8 cellular contexts compared by ENCODE assay signal in genomic region chr13:44969858-44970484, GRCh38. TPM values are rescaled to one million over a fixed set of nuclear protein-coding genes. Genes with fewer than 3 reads are reported as not detected.
DNase-seq lines count a peak whose midpoint lies in the region; ATAC-seq, FAIRE-seq and TF ChIP-seq lines count a peak whose summit lies in the region.

No MANE protein-coding gene starts in this region.

- H3K27ac Mint-ChIP-seq in activated naive CD4-positive, alpha-beta T cell treated with anti-CD3 and anti-CD28 coated beads, Interleukin-2, amount 10 ng/mL, durations not matched to agents 7 days and 5 days = no peak overlapping the region

- peaks cover 15% of the 10 kb centered on the region for H3K36me3 Mint-ChIP-seq in activated naive CD4-positive, alpha-beta T cell treated with anti-CD3 and anti-CD28 coated beads, Interleukin-2, amount 10 ng/mL, durations not matched to agents 7 days and 5 days

- H3K27me3 ChIP-seq in liver (ENCODE audit: control insufficient read depth in 4 of 4, insufficient read depth in 4 of 4, low read length in 3 of 4) = no peaks in the 10 kb centered on the region

- 51% methylated on average over 2 of the region's 2 CpGs for WGBS in liver

- no peak overlapping the region for H3K9ac ChIP-seq in liver (ENCODE audit: low read depth in 1 of 2, low read length in 2 of 2)

- no peak for ATAC-seq in HG03039 (IDR thresholded peaks at IDR 0.05; ENCODE audit: unreplicated experiment)

- H3K4me1 ChIP-seq in liver (ENCODE audit: control insufficient read depth in 4 of 4, insufficient read depth in 4 of 4, low read length in 3 of 4) = peaks cover 0 to 3% (median 0%) of the 10 kb centered on the region in 4 donors

- TF ChIP-seq CTCF in AG09309 (IDR thresholded peaks at IDR 0.05; ENCODE audit: control insufficient read depth, insufficient read depth, low read depth, low read length, missing control alignments) = peak; percentile 69
- TF ChIP-seq CTCF in choroid plexus epithelial cell (conservative IDR thresholded peaks at IDR 0.05; ENCODE audit: low read depth, low read length) = peak; percentile 69
- TF ChIP-seq CTCF in liver (IDR thresholded peaks at IDR 0.05; ENCODE audit: low read depth, low read length, missing input control) = peak; percentile 79

- DNase-seq in AG09309 (ENCODE audit: low read depth) (peak; percentile 23), GM18507 (ENCODE audit: extremely low spot score, insufficient read length, low read depth) (no peak), NCI-H526 (lab: John Stamatoyannopoulos, UW) (peak; percentile 13 to 60), choroid plexus epithelial cell (ENCODE audit: low read depth) (peak; percentile 77), GM19238 (ENCODE audit: insufficient read length, low spot score) (no peak)
- DNase-seq in activated naive CD4-positive, alpha-beta T cell treated with anti-CD3 and anti-CD28 coated beads, Interleukin-2, amount 10 ng/mL, durations not matched to agents 7 days and 5 days = no peak

- no peaks in the 10 kb centered on the region for H3K9me3 ChIP-seq in liver (ENCODE audit: control insufficient read depth in 4 of 4, low read length in 3 of 4)

- H3K4me3 ChIP-seq in AG09309 (ENCODE audit: control insufficient read depth, low read depth, low read length) (no peak overlapping the region), choroid plexus epithelial cell (ENCODE audit: low read depth, low read length) (no peak overlapping the region), liver (ENCODE audit: low read depth in 1 of 3, low read length in 3 of 3) (no peak overlapping the region)

- H3K27me3 Mint-ChIP-seq in activated naive CD4-positive, alpha-beta T cell treated with anti-CD3 and anti-CD28 coated beads, Interleukin-2, amount 10 ng/mL, durations not matched to agents 7 days and 5 days = no peaks in the 10 kb centered on the region

- CTCF ChIA-PET in activated naive CD4-positive, alpha-beta T cell treated with anti-CD3 and anti-CD28 coated beads, Interleukin-2, amount 10 ng/mL, durations not matched to agents 7 days and 5 days (lab: Charles Lee) = interaction anchor here (1.0 to 3.0 kb wide), 7 partner anchors 8 to 486 kb away, joined by 3 to 31 read pairs (median 3); no protein-coding TSS in a partner anchor

- H3K4me1 Mint-ChIP-seq in activated naive CD4-positive, alpha-beta T cell treated with anti-CD3 and anti-CD28 coated beads, Interleukin-2, amount 10 ng/mL, durations not matched to agents 7 days and 5 days = peaks cover 2% of the 10 kb centered on the region

- H3K36me3 ChIP-seq in liver (ENCODE audit: control insufficient read depth in 4 of 4, insufficient read depth in 3 of 4, low read depth in 1 of 4, low read length in 3 of 4) = peaks cover 1 to 10% (median 5%) of the 10 kb centered on the region in 4 donors

- H3K4me3 Mint-ChIP-seq in activated naive CD4-positive, alpha-beta T cell treated with anti-CD3 and anti-CD28 coated beads, Interleukin-2, amount 10 ng/mL, durations not matched to agents 7 days and 5 days = no peak overlapping the region

- TF ChIP-seq RAD21 in liver (IDR thresholded peaks at IDR 0.05) = peak; percentile 92 to 93

- peak; percentile 73 for FAIRE-seq in GM18507 (lab: Jason Lieb, UNC)

- H3K27ac ChIP-seq in liver (ENCODE audit: low read depth in 1 of 2, low read length in 2 of 2) = no peak overlapping the region

- H3K9me3 Mint-ChIP-seq in activated naive CD4-positive, alpha-beta T cell treated with anti-CD3 and anti-CD28 coated beads, Interleukin-2, amount 10 ng/mL, durations not matched to agents 7 days and 5 days = no peaks in the 10 kb centered on the region

TF ChIP-seq in liver, 16 proteins besides CTCF, POLR2A, EP300 and RAD21:
- no peak for TF ChIP-seq TAF1 (conservative IDR thresholded peaks at IDR 0.05)
- TF ChIP-seq, protein P1, sequence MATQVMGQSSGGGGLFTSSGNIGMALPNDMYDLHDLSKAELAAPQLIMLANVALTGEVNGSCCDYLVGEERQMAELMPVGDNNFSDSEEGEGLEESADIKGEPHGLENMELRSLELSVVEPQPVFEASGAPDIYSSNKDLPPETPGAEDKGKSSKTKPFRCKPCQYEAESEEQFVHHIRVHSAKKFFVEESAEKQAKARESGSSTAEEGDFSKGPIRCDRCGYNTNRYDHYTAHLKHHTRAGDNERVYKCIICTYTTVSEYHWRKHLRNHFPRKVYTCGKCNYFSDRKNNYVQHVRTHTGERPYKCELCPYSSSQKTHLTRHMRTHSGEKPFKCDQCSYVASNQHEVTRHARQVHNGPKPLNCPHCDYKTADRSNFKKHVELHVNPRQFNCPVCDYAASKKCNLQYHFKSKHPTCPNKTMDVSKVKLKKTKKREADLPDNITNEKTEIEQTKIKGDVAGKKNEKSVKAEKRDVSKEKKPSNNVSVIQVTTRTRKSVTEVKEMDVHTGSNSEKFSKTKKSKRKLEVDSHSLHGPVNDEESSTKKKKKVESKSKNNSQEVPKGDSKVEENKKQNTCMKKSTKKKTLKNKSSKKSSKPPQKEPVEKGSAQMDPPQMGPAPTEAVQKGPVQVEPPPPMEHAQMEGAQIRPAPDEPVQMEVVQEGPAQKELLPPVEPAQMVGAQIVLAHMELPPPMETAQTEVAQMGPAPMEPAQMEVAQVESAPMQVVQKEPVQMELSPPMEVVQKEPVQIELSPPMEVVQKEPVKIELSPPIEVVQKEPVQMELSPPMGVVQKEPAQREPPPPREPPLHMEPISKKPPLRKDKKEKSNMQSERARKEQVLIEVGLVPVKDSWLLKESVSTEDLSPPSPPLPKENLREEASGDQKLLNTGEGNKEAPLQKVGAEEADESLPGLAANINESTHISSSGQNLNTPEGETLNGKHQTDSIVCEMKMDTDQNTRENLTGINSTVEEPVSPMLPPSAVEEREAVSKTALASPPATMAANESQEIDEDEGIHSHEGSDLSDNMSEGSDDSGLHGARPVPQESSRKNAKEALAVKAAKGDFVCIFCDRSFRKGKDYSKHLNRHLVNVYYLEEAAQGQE (IDR thresholded peaks at IDR 0.05) = no peak
- no peak for TF ChIP-seq EGR1 (IDR thresholded peaks at IDR 0.05; ENCODE audit: low read depth in 2 of 2)
- TF ChIP-seq JUND (IDR thresholded peaks at IDR 0.05) = no peak
- no peak for TF ChIP-seq GABPA (IDR thresholded peaks at IDR 0.05 in 1 of 2, conservative IDR thresholded peaks at IDR 0.05 in 1 of 2)
- no peak for TF ChIP-seq FOXA2 (IDR thresholded peaks at IDR 0.05)
- no peak for TF ChIP-seq HNF4A (conservative IDR thresholded peaks at IDR 0.05)
- TF ChIP-seq, protein P2, sequence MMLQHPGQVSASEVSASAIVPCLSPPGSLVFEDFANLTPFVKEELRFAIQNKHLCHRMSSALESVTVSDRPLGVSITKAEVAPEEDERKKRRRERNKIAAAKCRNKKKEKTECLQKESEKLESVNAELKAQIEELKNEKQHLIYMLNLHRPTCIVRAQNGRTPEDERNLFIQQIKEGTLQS (IDR thresholded peaks at IDR 0.05) = no peak
- no peak for TF ChIP-seq NR2F2 (IDR thresholded peaks at IDR 0.05)
- no peak for TF ChIP-seq FOXA1 (IDR thresholded peaks at IDR 0.05)
- TF ChIP-seq SP1 (IDR thresholded peaks at IDR 0.05) = no peak
- TF ChIP-seq HNF4G (IDR thresholded peaks at IDR 0.05) = no peak
- TF ChIP-seq, protein P3, sequence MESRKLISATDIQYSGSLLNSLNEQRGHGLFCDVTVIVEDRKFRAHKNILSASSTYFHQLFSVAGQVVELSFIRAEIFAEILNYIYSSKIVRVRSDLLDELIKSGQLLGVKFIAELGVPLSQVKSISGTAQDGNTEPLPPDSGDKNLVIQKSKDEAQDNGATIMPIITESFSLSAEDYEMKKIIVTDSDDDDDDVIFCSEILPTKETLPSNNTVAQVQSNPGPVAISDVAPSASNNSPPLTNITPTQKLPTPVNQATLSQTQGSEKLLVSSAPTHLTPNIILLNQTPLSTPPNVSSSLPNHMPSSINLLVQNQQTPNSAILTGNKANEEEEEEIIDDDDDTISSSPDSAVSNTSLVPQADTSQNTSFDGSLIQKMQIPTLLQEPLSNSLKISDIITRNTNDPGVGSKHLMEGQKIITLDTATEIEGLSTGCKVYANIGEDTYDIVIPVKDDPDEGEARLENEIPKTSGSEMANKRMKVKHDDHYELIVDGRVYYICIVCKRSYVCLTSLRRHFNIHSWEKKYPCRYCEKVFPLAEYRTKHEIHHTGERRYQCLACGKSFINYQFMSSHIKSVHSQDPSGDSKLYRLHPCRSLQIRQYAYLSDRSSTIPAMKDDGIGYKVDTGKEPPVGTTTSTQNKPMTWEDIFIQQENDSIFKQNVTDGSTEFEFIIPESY (IDR thresholded peaks at IDR 0.05) = no peak

RNA-seq across cellular contexts. Expression of gene NUFIP1, which starts 19.3 kb away (rescaled TPM):
- 1 to 10 TPM in 1 of 2 donors, under 1 TPM in 1; 0.92 to 1.9 TPM for total RNA-seq in liver
- 1 to 10 TPM; 1.5 to 2.0 TPM for polyA plus RNA-seq in liver

RNA-seq across cellular contexts. Expression of gene GPALPP1, which starts 19.4 kb away (rescaled TPM):
- 10 to 100 TPM; 12.6 to 15.7 TPM for total RNA-seq in liver
- 1 to 10 TPM; 4.7 to 7.4 TPM for polyA plus RNA-seq in liver

Comparison
In these comparisons a context has a peak if more than half of its experiments do, and no peak if none do; other contexts are left out.
1. DNase-seq: peak in AG09309 (single experiment), NCI-H526 (2 of 2) and choroid plexus epithelial cell (single experiment); none in GM18507 (single experiment), GM19238 (single experiment) and activated naive CD4-positive, alpha-beta T cell treated with anti-CD3 and anti-CD28 coated beads, Interleukin-2, amount 10 ng/mL, durations not matched to agents 7 days and 5 days (single experiment).
2. Peak in every context shown above with its lines, with median percentiles within 50 percentile points of each other: CTCF ChIP-seq.